In the genomic region with DNA sequence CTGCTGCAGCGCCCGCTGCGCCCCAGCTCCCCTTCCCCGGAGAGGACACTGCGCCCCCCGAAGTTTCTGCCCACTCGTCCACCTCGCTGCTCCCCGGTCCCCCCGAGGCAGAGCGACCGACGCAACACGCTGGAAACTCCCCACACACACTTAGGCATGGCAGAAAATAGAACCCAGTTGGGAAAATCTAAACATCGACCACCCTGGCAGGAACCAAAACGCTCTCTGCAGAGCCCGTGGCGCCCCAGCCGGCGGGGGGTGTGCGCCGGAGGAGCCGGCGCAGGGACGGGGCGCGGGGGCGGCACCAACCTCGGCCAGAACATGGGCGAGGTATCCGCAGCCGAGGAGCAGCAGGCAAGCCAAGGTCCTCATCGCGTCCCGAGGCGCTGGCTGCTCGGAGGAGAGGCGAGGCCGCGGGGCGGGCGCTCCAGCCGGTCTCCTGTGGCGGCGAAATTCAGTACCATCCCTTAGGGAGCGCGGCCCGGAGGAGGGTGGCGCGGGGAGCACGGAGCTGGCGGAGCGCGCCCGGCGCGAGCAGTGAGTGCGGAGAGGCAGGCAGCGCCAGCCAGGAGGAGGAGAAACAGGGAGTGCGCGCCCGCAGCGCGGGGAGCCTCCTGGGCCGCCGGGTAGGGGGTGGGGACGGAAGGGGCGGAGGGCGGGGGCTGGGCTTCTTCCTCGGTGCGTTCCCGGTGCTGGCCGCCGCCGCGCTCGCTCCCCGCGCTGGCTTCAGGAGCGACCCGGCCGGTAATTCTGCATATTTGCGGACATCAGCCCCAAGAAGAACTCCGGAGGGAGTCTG, we compare ENCODE assay signal across 8 cellular contexts. TPM values are rescaled to one million over a fixed set of nuclear protein-coding genes. Genes with fewer than 3 reads are reported as not detected.
DNase-seq lines count a peak whose midpoint lies in the region; ATAC-seq, FAIRE-seq and TF ChIP-seq lines count a peak whose summit lies in the region.

No MANE protein-coding gene starts in this region.

- peak overlapping the region; percentile 94 for H3K4me2 ChIP-seq in smooth muscle cell

- peaks cover 9% of the 10 kb centered on the region for H3F3A ChIP-seq in smooth muscle cell (ENCODE audit: low read depth)

- no peak overlapping the region for H3K27ac Mint-ChIP-seq in T-helper 2 cell treated with Interferon-gamma antibody and Interleukin-4, amounts not matched to agents 5 μg/mL and 100 μg/mL, for 36 hours

- under 1% methylated on average over 55 of the region's 84 CpGs for WGBS in smooth muscle cell (ENCODE audit: low lambda C conversion rate)

- H3K27me3 ChIP-seq in smooth muscle cell (ENCODE audit: low read depth), result no peaks in the 10 kb centered on the region

- H3K4me3 ChIP-seq in coronary artery (peak overlapping the region; percentile 90), smooth muscle cell (peak overlapping the region; percentile 97)

- H3K4me3 Mint-ChIP-seq in T-helper 2 cell treated with Interferon-gamma antibody and Interleukin-4, amounts not matched to agents 5 μg/mL and 100 μg/mL, for 36 hours, result peak overlapping the region; percentile 76

- H3K4me1 ChIP-seq in smooth muscle cell (ENCODE audit: low read depth), result peaks cover 45% of the 10 kb centered on the region

- TF ChIP-seq CTCF in coronary artery (IDR thresholded peaks at IDR 0.05) (no peak), smooth muscle cell (IDR thresholded peaks at IDR 0.05; ENCODE audit: borderline replicate concordance, insufficient read depth, poor library complexity, severe bottlenecking) (no peak)

- no peak overlapping the region for H2AFZ ChIP-seq in smooth muscle cell (ENCODE audit: low read depth)

- ATAC-seq in GM21786 (IDR thresholded peaks at IDR 0.05; ENCODE audit: unreplicated experiment) (no peak), GM18519 (IDR thresholded peaks at IDR 0.05; ENCODE audit: low FRiP score, unreplicated experiment) (no peak)

- peak overlapping the region; percentile 84 for H3K9ac ChIP-seq in smooth muscle cell (ENCODE audit: low read depth)

- no peaks in the 10 kb centered on the region for H3K36me3 ChIP-seq in smooth muscle cell (ENCODE audit: low read depth)

- H3K9me3 ChIP-seq in smooth muscle cell (replicated peaks; ENCODE audit: low read depth), result no peaks in the 10 kb centered on the region

- H3K27ac ChIP-seq in coronary artery (peak overlapping the region; percentile 95 to 100), smooth muscle cell (ENCODE audit: low read depth) (peak overlapping the region; percentile 74)

- H3K27me3 Mint-ChIP-seq in T-helper 2 cell treated with Interferon-gamma antibody and Interleukin-4, amounts not matched to agents 5 μg/mL and 100 μg/mL, for 36 hours (ENCODE audit: low read depth), result peaks cover 48% of the 10 kb centered on the region

- H4K20me1 ChIP-seq in smooth muscle cell (ENCODE audit: low read depth), result peaks cover 47% of the 10 kb centered on the region

- H3K79me2 ChIP-seq in smooth muscle cell (ENCODE audit: low read depth), result peaks cover 57% of the 10 kb centered on the region

- FAIRE-seq in HTR-8/SVneo (lab: Jason Lieb, UNC), result peak; percentile 90

- H3K4me1 Mint-ChIP-seq in T-helper 2 cell treated with Interferon-gamma antibody and Interleukin-4, amounts not matched to agents 5 μg/mL and 100 μg/mL, for 36 hours (ENCODE audit: low read depth), result peaks cover 2% of the 10 kb centered on the region

- DNase-seq in DMS 273 treated with DMSO at 0.1 percent for 48 hours (lab: John Stamatoyannopoulos, UW) (peak; percentile 54), HTR-8/SVneo (ENCODE audit: insufficient read length, low spot score) (peak; percentile 79), coronary artery (ENCODE audit: low spot score) (no peak), kidney glomerular epithelial cell (lab: John Stamatoyannopoulos, UW) (peak; percentile 59), smooth muscle cell (lab: John Stamatoyannopoulos, UW; ENCODE audit: unreplicated experiment) (peak; percentile 58)
- peak; percentile 56 for DNase-seq in T-helper 2 cell treated with Interferon-gamma antibody and Interleukin-4, amounts not matched to agents 5 μg/mL and 100 μg/mL, for 36 hours (ENCODE audit: low spot score)

- no peaks in the 10 kb centered on the region for H3K36me3 Mint-ChIP-seq in T-helper 2 cell treated with Interferon-gamma antibody and Interleukin-4, amounts not matched to agents 5 μg/mL and 100 μg/mL, for 36 hours (ENCODE audit: low read depth)

- H3K9me3 Mint-ChIP-seq in T-helper 2 cell treated with Interferon-gamma antibody and Interleukin-4, amounts not matched to agents 5 μg/mL and 100 μg/mL, for 36 hours, result no peaks in the 10 kb centered on the region

RNA-seq across cellular contexts. Expression of a gene that starts 0.8 kb away (rescaled TPM):
- total RNA-seq in smooth muscle cell, result 68.1 and 97.2 TPM in 2 replicates
- polyA plus RNA-seq in smooth muscle cell, result 32.0 and 33.7 TPM in 2 replicates
